Comparison of ENCODE assay signal across 20 cellular contexts in genomic region chr22:17770180-17771077, GRCh38. TPM values are rescaled to one million over a fixed set of nuclear protein-coding genes. Genes with fewer than 3 reads are reported as not detected.
DNase-seq lines count a peak whose midpoint lies in the region; FAIRE-seq and TF ChIP-seq lines count a peak whose summit lies in the region.
"Had no signal": no experiment of that assay in that cellular context is flagged by ENCODE, and none has a peak within 500 bp of the region (broad histone marks: within the 10 kb centered on the region; RNA-seq: fewer than 3 reads in every experiment).

No MANE protein-coding gene starts in this region.

- no peak for FAIRE-seq in H1 (lab: Jason Lieb, UNC)
- FAIRE-seq: HTR-8/SVneo, urothelium cell line had no signal

- WGBS in H1 (ENCODE audit: extremely low coverage in 1 of 2, insufficient coverage in 1 of 2, insufficient read length in 1 of 2, insufficient replicate concordance in 2 of 2, low coverage in 1 of 2, low lambda C conversion rate in 2 of 2, missing lambda C conversion rate in 1 of 2), 2 experiments, result 92% methylated on average over 19 of the region's 19 CpGs; no CpG with 5 or more reads in 1 of the 2 experiments

- 0 out of 2 replicates have a peak overlapping the region, but pooled peaks have one; percentile 41 for H4K8ac ChIP-seq in H1 (ENCODE audit: extremely low read depth, insufficient read depth, low read length)

- H4K91ac ChIP-seq in H1 (replicated peaks; ENCODE audit: insufficient read length, low read length), result no peak overlapping the region

- H3K56ac ChIP-seq in H1 (replicated peaks; ENCODE audit: insufficient read length, low read depth, low read length), result no peak overlapping the region

- H3K36me3 Mint-ChIP-seq in CD14-positive monocyte, result peaks cover 13 to 46% of the 10 kb centered on the region in 2 donors
- no peaks in the 10 kb centered on the region for H3K36me3 Mint-ChIP-seq in neural progenitor cell

- H3K27ac ChIP-seq in HL-60 (replicated peaks) (peak overlapping the region; percentile 44), H1 (ENCODE audit: low read depth, low read length) (no peak overlapping the region), neural progenitor cell (no peak overlapping the region)
- H3K27ac ChIP-seq: parathyroid adenoma had no signal

- no peak overlapping the region for H2BK120ac ChIP-seq in H1 (replicated peaks; ENCODE audit: low read depth, low read length)

- H3K27me3 ChIP-seq in HL-60 (ENCODE audit: insufficient read depth, poor library complexity, severe bottlenecking) (no peaks in the 10 kb centered on the region), H1 (replicated peaks in 1 of 4; ENCODE audit: control insufficient read depth in 3 of 4, extremely low read depth in 1 of 4, insufficient read depth in 3 of 4, low read length in 3 of 4) (no peaks in the 10 kb centered on the region), neural progenitor cell (no peaks in the 10 kb centered on the region)
- H3K27me3 ChIP-seq: colonic mucosa, MG63 had no signal

- peaks cover 12% of the 10 kb centered on the region for H3K79me1 ChIP-seq in H1 (ENCODE audit: low read depth, low read length)

- no peak overlapping the region for H2BK12ac ChIP-seq in H1 (ENCODE audit: low read depth, low read length)

- H2BK15ac ChIP-seq in H1 (ENCODE audit: low read length), result no peak overlapping the region

- CTCF ChIA-PET in H1 (lab: Charles Lee; ENCODE audit: partially characterized antibody), result interaction anchor here (0.8 to 5.1 kb wide), 10 partner anchors 11 to 28 kb away, joined by 3 to 54 read pairs (median 5); no protein-coding TSS in a partner anchor

- H4K20me1 ChIP-seq in H1 (replicated peaks in 1 of 2; ENCODE audit: control insufficient read depth in 1 of 2, insufficient read depth in 2 of 2, low read length in 2 of 2) (peaks cover 2 to 11% of the 10 kb centered on the region in 2 experiments), neural progenitor cell (ENCODE audit: low read depth) (no peaks in the 10 kb centered on the region)

- H2BK5ac ChIP-seq in H1 (ENCODE audit: low read depth, low read length), result no peak overlapping the region

- no peak overlapping the region for H3K14ac ChIP-seq in H1 (ENCODE audit: insufficient read length)

- H3K4me2 ChIP-seq in H1 (ENCODE audit: insufficient read depth in 1 of 2, low read depth in 2 of 2, low read length in 2 of 2) (no peak overlapping the region), neural progenitor cell (no peak overlapping the region)

- no peak overlapping the region for H3K9ac ChIP-seq in H1 (replicated peaks in 1 of 4; ENCODE audit: extremely low read depth in 1 of 4, low read depth in 3 of 4, low read length in 3 of 4)
- no peak overlapping the region for H3K9ac ChIP-seq in neural progenitor cell
- H3K9ac ChIP-seq: parathyroid adenoma had no signal

- H3K79me2 ChIP-seq in H1 (ENCODE audit: control insufficient read depth in 1 of 2, insufficient read depth in 2 of 2, low read length in 2 of 2) (peaks cover 0 to 46% of the 10 kb centered on the region in 2 experiments; a peak in 1 of 4 replicates), neural progenitor cell (ENCODE audit: low read depth) (peaks cover 8% of the 10 kb centered on the region)
- H3K79me2 ChIP-seq: parathyroid adenoma had no signal

- no peak overlapping the region for H4K5ac ChIP-seq in H1 (ENCODE audit: insufficient read length, low read depth, low read length)

- H3K4me1 Mint-ChIP-seq in CD14-positive monocyte (peaks cover 67% of the 10 kb centered on the region), neural progenitor cell (peaks cover 27% of the 10 kb centered on the region)

- DNase-seq in CD14-positive monocyte (ENCODE audit: low spot score) (no peak), HL-60 (ENCODE audit: low read depth in 1 of 2, low spot score in 1 of 2) (no peak), H1 (ENCODE audit: low read depth in 1 of 2, low spot score in 2 of 2) (peak in 1 of 2 experiments; percentile 43), neural progenitor cell (ENCODE audit: low spot score) (no peak), ureter (ENCODE audit: low spot score) (no peak), UCSD-AML1 (lab: John Stamatoyannopoulos, UW; ENCODE audit: unreplicated experiment) (no peak), cerebellum (ENCODE audit: low spot score) (no peak)
- DNase-seq in stimulated activated CD4-positive, alpha-beta T cell treated with anti-CD3 and anti-CD28 coated beads, Interleukin-4, amount 100 ng/mL, for 24 hours, result no peak
- DNase-seq: activated CD4-positive, alpha-beta T cell treated with anti-CD3 and anti-CD28 coated beads, Interleukin-2, amount 50 U/mL, for 1 hour; DMS53; erythroblast; MG63; NCI-H1694; NCI-H446; SHP77 treated with DMSO at 0.1 percent for 48 hours had no signal

- H3K23ac ChIP-seq in H1 (ENCODE audit: insufficient read length), result no peak overlapping the region

- H3K4me1 ChIP-seq in H1 (replicated peaks in 1 of 4; ENCODE audit: control insufficient read depth in 3 of 4, insufficient read depth in 4 of 4, low read length in 3 of 4) (peaks cover 0 to 18% (median 14%) of the 10 kb centered on the region in 4 experiments; a peak in 6 of 7 replicates), neural progenitor cell (peaks cover 19% of the 10 kb centered on the region)

- peaks cover 0 to 2% (median 0%) of the 10 kb centered on the region in 7 donors for H3K9me3 Mint-ChIP-seq in CD14-positive monocyte
- H3K9me3 Mint-ChIP-seq in neural progenitor cell, result no peaks in the 10 kb centered on the region
- H3K9me3 Mint-ChIP-seq: stimulated activated naive CD8-positive, alpha-beta T cell treated with anti-CD3 and anti-CD28 coated beads, Interleukin-15, Interleukin-2, amounts not matched to agents 100 ng/mL and 50 ng/mL, for 24 hours had no signal

- H2BK20ac ChIP-seq in H1 (ENCODE audit: low read length), result no peak overlapping the region

- POLR2A ChIA-PET in H1 (lab: Charles Lee; ENCODE audit: partially characterized antibody), result interaction anchor here (1.0 to 1.6 kb wide), 2 partner anchors 18 to 25 kb away, joined by 4 read pairs; no protein-coding TSS in a partner anchor

- no peak overlapping the region; the same call in 1 of the 2 replicates for H3K18ac ChIP-seq in H1 (ENCODE audit: extremely low read depth, low read length)

- no peak overlapping the region for H2AK5ac ChIP-seq in H1 (ENCODE audit: low read depth, low read length)

- peaks cover 10% of the 10 kb centered on the region for H3F3A ChIP-seq in neural progenitor cell (ENCODE audit: low read depth)

- H3K9me3 ChIP-seq in H1 (ENCODE audit: insufficient read depth in 2 of 2, low read depth in 1 of 2, low read length in 1 of 2) (no peaks in the 10 kb centered on the region), neural progenitor cell (ENCODE audit: low read depth) (no peaks in the 10 kb centered on the region)
- H3K9me3 ChIP-seq: colonic mucosa, MG63 had no signal

- no peak overlapping the region for H3K4me3 ChIP-seq in HL-60 (replicated peaks; ENCODE audit: insufficient read depth, low read length)
- no peak overlapping the region for H3K4me3 ChIP-seq in H1 (ENCODE audit: extremely low read depth in 1 of 4, insufficient read depth in 2 of 4, low read depth in 3 of 4, low read length in 4 of 4)
- no peak overlapping the region for H3K4me3 ChIP-seq in neural progenitor cell
- H3K4me3 ChIP-seq: colonic mucosa, MG63 had no signal

- TF ChIP-seq RAD21 in H1 (IDR thresholded peaks at IDR 0.05 in 1 of 2, conservative IDR thresholded peaks at IDR 0.05 in 1 of 2; ENCODE audit: low read depth in 2 of 2, low read length in 2 of 2), result no peak

- H3K27ac Mint-ChIP-seq in CD14-positive monocyte (peak overlapping the region; percentile 93 to 99 (median 99)), neural progenitor cell (peak overlapping the region; percentile 11)

- TF ChIP-seq POLR2A in H1 (IDR thresholded peaks at IDR 0.05; ENCODE audit: control extremely low read depth in 1 of 2, low read depth in 2 of 2, low read length in 2 of 2), result no peak

- intact Hi-C loops in CD14-positive monocyte (cut with micrococcal nuclease), result loop anchor here (5.0 to 10.0 kb wide), 3 partner anchors 83 to 666 kb away; no protein-coding TSS in a partner anchor

- no peak for TF ChIP-seq EP300 in H1 (IDR thresholded peaks at IDR 0.05; ENCODE audit: borderline replicate concordance in 1 of 2, low read depth in 2 of 2, low read length in 2 of 2)

- H3K4ac ChIP-seq in H1 (replicated peaks; ENCODE audit: insufficient read length, low read depth, low read length), result no peak overlapping the region

- no peak overlapping the region for H2AFZ ChIP-seq in H1 (ENCODE audit: low read length)
- H2AFZ ChIP-seq in neural progenitor cell (replicated peaks), result no peak overlapping the region
- H2AFZ ChIP-seq: parathyroid adenoma had no signal

- H3K4me3 Mint-ChIP-seq in CD14-positive monocyte, result peak overlapping the region; percentile 51 to 79
- no peak overlapping the region for H3K4me3 Mint-ChIP-seq in neural progenitor cell
- H3K4me3 Mint-ChIP-seq: stimulated activated naive CD8-positive, alpha-beta T cell treated with anti-CD3 and anti-CD28 coated beads, Interleukin-15, Interleukin-2, amounts not matched to agents 100 ng/mL and 50 ng/mL, for 24 hours had no signal

- peaks cover 11% of the 10 kb centered on the region for H3K23me2 ChIP-seq in H1 (ENCODE audit: low read depth, low read length)

- H3K27me3 Mint-ChIP-seq in CD14-positive monocyte (ENCODE audit: low read depth in 3 of 3), result no peaks in the 10 kb centered on the region
- peaks cover 6% of the 10 kb centered on the region for H3K27me3 Mint-ChIP-seq in neural progenitor cell (ENCODE audit: insufficient read depth, low read depth)

- TF ChIP-seq CTCF in CD14-positive monocyte (IDR thresholded peaks at IDR 0.05) (no peak), HL-60 (IDR thresholded peaks at IDR 0.05; ENCODE audit: insufficient read depth, low read length) (no peak), H1 (IDR thresholded peaks at IDR 0.05; ENCODE audit: control extremely low read depth in 1 of 3, insufficient read depth in 1 of 3, low read depth in 1 of 3, low read length in 3 of 3) (no peak), neural progenitor cell (IDR thresholded peaks at IDR 0.05) (no peak)

- no peaks in the 10 kb centered on the region for H3K36me3 ChIP-seq in H1 (ENCODE audit: control insufficient read depth in 2 of 4, insufficient read depth in 4 of 4, low read length in 3 of 4)
- H3K36me3 ChIP-seq in neural progenitor cell, result no peaks in the 10 kb centered on the region
- H3K36me3 ChIP-seq: colonic mucosa, MG63 had no signal

RNA-seq across cellular contexts. Expression of gene BID, which starts 3.8 kb away (rescaled TPM):
- polyA plus RNA-seq in CD14-positive monocyte, result 100 to 1,000 TPM; 391 to 423 TPM
- 39.3 and 41.6 TPM in 2 replicates for total RNA-seq in H1 (2021; fragmentation: NEBNext Ultra II Directional; extraction: Animal tissue kit (Norgen Biotek cat#: 25700))
- polyA plus RNA-seq in H1 (2011; rRNA removed), result 114 and 133 TPM in 2 replicates
- polyA plus RNA-seq in H1 (2011; cell fraction: cytosol; rRNA removed), result 90.6 TPM
- 66.4 TPM for polyA plus RNA-seq in H1 (2011; cell fraction: nucleus; rRNA removed)
- 33.0 to 44.6 TPM (median 43.2 TPM) in 4 replicates for polyA plus RNA-seq in H1 (2012, experiment 1 of 2)
- polyA plus RNA-seq in H1 (2012, experiment 2 of 2), result 24.4 TPM
- 52.8 TPM for polyA plus RNA-seq in H1 (2013, experiment 1 of 2)
- 53.5 TPM for polyA plus RNA-seq in H1 (2013, experiment 2 of 2)
- polyA minus RNA-seq in H1 (2011; rRNA and poly(A)+ RNA removed), result 15.5 and 15.6 TPM in 2 replicates
- 29.1 TPM for polyA minus RNA-seq in H1 (2011; cell fraction: cytosol; rRNA and poly(A)+ RNA removed)
- polyA minus RNA-seq in H1 (2011; cell fraction: nucleus; rRNA and poly(A)+ RNA removed), result 14.9 TPM
- 16.6 and 29.2 TPM in 2 replicates for total RNA-seq in neural progenitor cell (ENCODE audit: low replicate concordance)
- total RNA-seq in ureter, result 31.3 TPM
- 19.2 TPM for total RNA-seq in cerebellum
